Comparison of ENCODE assay signal across 9 cellular contexts in the genomic region with DNA sequence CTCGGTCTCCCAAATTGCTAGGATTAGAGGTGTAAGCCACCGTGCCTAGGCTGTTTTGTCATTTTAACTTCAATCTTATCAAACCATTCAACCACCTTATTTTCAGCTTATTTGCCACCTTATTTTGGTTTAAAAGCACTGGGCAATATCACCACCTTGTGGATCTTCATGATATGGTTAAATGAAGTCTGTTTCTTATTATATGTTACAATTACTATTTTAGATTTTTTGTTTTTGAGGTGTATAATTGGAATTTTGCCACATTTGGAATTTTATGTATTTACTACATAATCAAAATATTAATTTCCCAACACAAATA. TPM values are rescaled to one million over a fixed set of nuclear protein-coding genes. Genes with fewer than 3 reads are reported as not detected.
A peak's percentile ranks its signal among the peaks of the same experiment; 100 is the strongest.
DNase-seq lines count a peak whose midpoint lies in the region; ATAC-seq and TF ChIP-seq lines count a peak whose summit lies in the region.
"Had no signal": no experiment of that assay in that cellular context is flagged by ENCODE, and none has a peak within 500 bp of the region (broad histone marks: within the 10 kb centered on the region; RNA-seq: fewer than 3 reads in every experiment).

No MANE protein-coding gene starts in this region.

- no peak for TF ChIP-seq EP300 in neural cell (conservative IDR thresholded peaks at IDR 0.05; ENCODE audit: poor library complexity, severe bottlenecking)

- H3F3A ChIP-seq in neural cell (ENCODE audit: insufficient read depth, low read length, poor library complexity, severe bottlenecking): no peaks in the 10 kb centered on the region

- no peaks in the 10 kb centered on the region for H3K79me2 ChIP-seq in neural cell (replicated peaks; ENCODE audit: insufficient read depth, low read length)

- no peaks in the 10 kb centered on the region for H4K20me1 ChIP-seq in neural cell (ENCODE audit: insufficient read depth)

- in situ Hi-C loops in brain microvascular endothelial cell (cut with HindIII; ENCODE audit: low pct_ligation_motif_present, low sequenced_read_pairs): no loop called here

- H2AFZ ChIP-seq in neural cell (ENCODE audit: low read depth, low read length): no peak overlapping the region

- H3K36me3 ChIP-seq in brain microvascular endothelial cell (replicated peaks) (no peaks in the 10 kb centered on the region), neural cell (ENCODE audit: insufficient read depth, low read length) (no peaks in the 10 kb centered on the region), vagina (no peaks in the 10 kb centered on the region)

- H3K9me3 Mint-ChIP-seq in naive thymus-derived CD8-positive, alpha-beta T cell: no peaks in the 10 kb centered on the region

- H3K27me3 ChIP-seq in brain microvascular endothelial cell (replicated peaks): no peaks in the 10 kb centered on the region
- H3K27me3 ChIP-seq in neural cell (ENCODE audit: insufficient read depth, low read depth, low read length): no peaks in the 10 kb centered on the region
- no peaks in the 10 kb centered on the region for H3K27me3 ChIP-seq in vagina

- no peaks in the 10 kb centered on the region for H3K9me3 ChIP-seq in neural cell (ENCODE audit: low read length)
- H3K9me3 ChIP-seq in vagina: no peaks in the 10 kb centered on the region

- no peak overlapping the region for H3K4me3 Mint-ChIP-seq in naive thymus-derived CD8-positive, alpha-beta T cell

- peak; percentile 81 for TF ChIP-seq RAD21 in neural cell (conservative IDR thresholded peaks at IDR 0.05)

- H3K36me3 Mint-ChIP-seq in naive thymus-derived CD8-positive, alpha-beta T cell: no peaks in the 10 kb centered on the region

- DNase-seq in ELR (ENCODE audit: low read depth): peak; percentile 74
- peak; percentile 8 to 10 for DNase-seq in NCI-H1930 (lab: John Stamatoyannopoulos, UW)
- peak; percentile 30 for DNase-seq in brain microvascular endothelial cell
- no peak for DNase-seq in naive thymus-derived CD8-positive, alpha-beta T cell
- no peak for DNase-seq in vagina (ENCODE audit: extremely low spot score in 2 of 2)
- no peak for DNase-seq in stimulated activated CD4-positive, alpha-beta T cell treated with anti-CD3 and anti-CD28 coated beads, Interleukin-4, amount 100 ng/mL, for 24 hours
- DNase-seq in activated CD4-positive, CD25-positive, alpha-beta regulatory T cell (lab: John Stamatoyannopoulos, UW): no peak

- intact Hi-C loops in vagina (cut with DNase I): no loop called here

- no peak overlapping the region for H3K27ac Mint-ChIP-seq in naive thymus-derived CD8-positive, alpha-beta T cell

- no peak overlapping the region for H3K4me3 ChIP-seq in brain microvascular endothelial cell (ENCODE audit: low read depth, low read length)
- H3K4me3 ChIP-seq in neural cell (ENCODE audit: low read length): no peak overlapping the region
- no peak overlapping the region for H3K4me3 ChIP-seq in vagina

- H3K9ac ChIP-seq in neural cell (ENCODE audit: low read length): no peak overlapping the region

- no peaks in the 10 kb centered on the region for H3K4me1 ChIP-seq in vagina

- TF ChIP-seq CTCF in brain microvascular endothelial cell (IDR thresholded peaks at IDR 0.05; ENCODE audit: low read depth, low read length, missing control alignments) (peak; percentile 42), neural cell (IDR thresholded peaks at IDR 0.05; ENCODE audit: poor library complexity, severe bottlenecking) (peak; percentile 75), vagina (IDR thresholded peaks at IDR 0.05) (no peak)

- H3K9me2 ChIP-seq in neural cell (ENCODE audit: insufficient read depth, low read length): no peaks in the 10 kb centered on the region

- H3K27me3 Mint-ChIP-seq in naive thymus-derived CD8-positive, alpha-beta T cell: no peaks in the 10 kb centered on the region

- POLR2A ChIA-PET in naive thymus-derived CD8-positive, alpha-beta T cell (lab: Charles Lee): no interaction called here

- H3K27ac ChIP-seq in brain microvascular endothelial cell: no peak overlapping the region
- H3K27ac ChIP-seq in neural cell (ENCODE audit: low read length): no peak overlapping the region
- no peak overlapping the region for H3K27ac ChIP-seq in vagina

- TF ChIP-seq POLR2A in vagina (IDR thresholded peaks at IDR 0.05): no peak

- H3K4me2 ChIP-seq in neural cell (ENCODE audit: low read length): no peak overlapping the region

- ATAC-seq in naive thymus-derived CD8-positive, alpha-beta T cell: no peak

- H3K4me1 Mint-ChIP-seq in naive thymus-derived CD8-positive, alpha-beta T cell: no peaks in the 10 kb centered on the region

TF ChIP-seq in neural cell, 6 proteins besides CTCF, POLR2A, EP300 and RAD21:
- peak; percentile 76 for TF ChIP-seq SMC3 (conservative IDR thresholded peaks at IDR 0.05; ENCODE audit: poor library complexity)
- TF ChIP-seq TAF1 (IDR thresholded peaks at IDR 0.05; ENCODE audit: low read depth): no peak
- TF ChIP-seq, protein P1, sequence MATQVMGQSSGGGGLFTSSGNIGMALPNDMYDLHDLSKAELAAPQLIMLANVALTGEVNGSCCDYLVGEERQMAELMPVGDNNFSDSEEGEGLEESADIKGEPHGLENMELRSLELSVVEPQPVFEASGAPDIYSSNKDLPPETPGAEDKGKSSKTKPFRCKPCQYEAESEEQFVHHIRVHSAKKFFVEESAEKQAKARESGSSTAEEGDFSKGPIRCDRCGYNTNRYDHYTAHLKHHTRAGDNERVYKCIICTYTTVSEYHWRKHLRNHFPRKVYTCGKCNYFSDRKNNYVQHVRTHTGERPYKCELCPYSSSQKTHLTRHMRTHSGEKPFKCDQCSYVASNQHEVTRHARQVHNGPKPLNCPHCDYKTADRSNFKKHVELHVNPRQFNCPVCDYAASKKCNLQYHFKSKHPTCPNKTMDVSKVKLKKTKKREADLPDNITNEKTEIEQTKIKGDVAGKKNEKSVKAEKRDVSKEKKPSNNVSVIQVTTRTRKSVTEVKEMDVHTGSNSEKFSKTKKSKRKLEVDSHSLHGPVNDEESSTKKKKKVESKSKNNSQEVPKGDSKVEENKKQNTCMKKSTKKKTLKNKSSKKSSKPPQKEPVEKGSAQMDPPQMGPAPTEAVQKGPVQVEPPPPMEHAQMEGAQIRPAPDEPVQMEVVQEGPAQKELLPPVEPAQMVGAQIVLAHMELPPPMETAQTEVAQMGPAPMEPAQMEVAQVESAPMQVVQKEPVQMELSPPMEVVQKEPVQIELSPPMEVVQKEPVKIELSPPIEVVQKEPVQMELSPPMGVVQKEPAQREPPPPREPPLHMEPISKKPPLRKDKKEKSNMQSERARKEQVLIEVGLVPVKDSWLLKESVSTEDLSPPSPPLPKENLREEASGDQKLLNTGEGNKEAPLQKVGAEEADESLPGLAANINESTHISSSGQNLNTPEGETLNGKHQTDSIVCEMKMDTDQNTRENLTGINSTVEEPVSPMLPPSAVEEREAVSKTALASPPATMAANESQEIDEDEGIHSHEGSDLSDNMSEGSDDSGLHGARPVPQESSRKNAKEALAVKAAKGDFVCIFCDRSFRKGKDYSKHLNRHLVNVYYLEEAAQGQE (IDR thresholded peaks at IDR 0.05; ENCODE audit: borderline replicate concordance): no peak
- TF ChIP-seq MXI1 (conservative IDR thresholded peaks at IDR 0.05; ENCODE audit: poor library complexity, severe bottlenecking): no peak
- no peak for TF ChIP-seq POLR2AphosphoS5 (IDR thresholded peaks at IDR 0.05)
- TF ChIP-seq EZH2 (IDR thresholded peaks at IDR 0.05; ENCODE audit: borderline replicate concordance, insufficient read depth, low read length, poor library complexity, severe bottlenecking): no peak

RNA-seq across cellular contexts. Expression of a gene that starts 43.8 kb away (rescaled TPM):
- 8.3 and 10.4 TPM in 2 replicates for polyA plus RNA-seq in neural cell
- 32.9 and 40.5 TPM in 2 replicates for polyA minus RNA-seq in neural cell
- total RNA-seq in naive thymus-derived CD8-positive, alpha-beta T cell: not detected
- polyA plus RNA-seq in naive thymus-derived CD8-positive, alpha-beta T cell: under 1 TPM in 1 of 3 donors, not detected in 2; 0.16 TPM
- total RNA-seq in vagina: 4.9 TPM
- total RNA-seq: activated CD8-positive, alpha-beta memory T cell treated with anti-CD3 and anti-CD28 coated beads for 36 hours had no signal

Comparison
In these comparisons a context has a peak if more than half of its experiments do, and no peak if none do; other contexts are left out.
1. DNase-seq: peak in ELR (single experiment), NCI-H1930 (2 of 2) and brain microvascular endothelial cell (single experiment); none in naive thymus-derived CD8-positive, alpha-beta T cell (0 of 10), vagina (0 of 2), stimulated activated CD4-positive, alpha-beta T cell treated with anti-CD3 and anti-CD28 coated beads, Interleukin-4, amount 100 ng/mL, for 24 hours (single experiment) and activated CD4-positive, CD25-positive, alpha-beta regulatory T cell (0 of 4).
2. CTCF ChIP-seq: peak in brain microvascular endothelial cell (single experiment) and neural cell (single experiment); none in vagina (0 of 3).